ENCODE assay signal across 8 cellular contexts in genomic region chr1:148402152-148403084, GRCh38.
DNase-seq lines count a peak whose midpoint lies in the region; ATAC-seq and TF ChIP-seq lines count a peak whose summit lies in the region.
"Not testable (repeated sequence)": the region's sequence is repeated elsewhere in the genome, so short reads cannot be mapped to it uniquely, and the experiment has no call there.

No MANE protein-coding gene starts in this region.

- 2% methylated on average over 40 of the region's 45 CpGs for WGBS in HUES64

- not testable (repeated sequence) for H3K36me3 ChIP-seq in HUES64 (ENCODE audit: insufficient read depth, low read length); fibroblast of lung (ENCODE audit: control insufficient read depth, insufficient read depth, low read length); muscle layer of colon (ENCODE audit: insufficient read depth, low read length)

- peak overlapping the region; percentile 67 for H3K4me2 ChIP-seq in fibroblast of lung (ENCODE audit: extremely low read depth, insufficient read depth, low read length)

- not testable (repeated sequence) for H3K4me1 ChIP-seq in HUES64 (ENCODE audit: insufficient read depth, low read length); fibroblast of lung (ENCODE audit: control insufficient read depth, extremely low read depth, insufficient read depth, low read length); muscle layer of colon (ENCODE audit: insufficient read depth, low read length)

- ATAC-seq in GM21515 (IDR thresholded peaks at IDR 0.05; ENCODE audit: unreplicated experiment), result peak; percentile 88
- peak; percentile 95 for ATAC-seq in activated T-helper 17 cell treated with anti-CD3 and anti-CD28 coated beads, Interleukin-2, amount 50 U/mL, for 72 hours (replicated peaks)

- H3K27ac ChIP-seq in HUES64 (ENCODE audit: low read depth, low read length), result peak overlapping the region; percentile 87
- peak overlapping the region; percentile 65 for H3K27ac ChIP-seq in fibroblast of lung (ENCODE audit: insufficient read depth, low read length)
- H3K27ac ChIP-seq in muscle layer of colon (ENCODE audit: low read depth, low read length), result not testable (repeated sequence)

- not testable (repeated sequence) for H3K9me3 Mint-ChIP-seq in activated T-helper 17 cell treated with anti-CD3 and anti-CD28 coated beads, Interleukin-2, amount 50 U/mL, for 72 hours

- not testable (repeated sequence) for H3K4me1 Mint-ChIP-seq in activated T-helper 17 cell treated with anti-CD3 and anti-CD28 coated beads, Interleukin-2, amount 50 U/mL, for 72 hours

- not testable (repeated sequence) for H3K27me3 Mint-ChIP-seq in activated T-helper 17 cell treated with anti-CD3 and anti-CD28 coated beads, Interleukin-2, amount 50 U/mL, for 72 hours

- TF ChIP-seq CTCF in fibroblast of lung (conservative IDR thresholded peaks at IDR 0.05 in 1 of 2, IDR thresholded peaks at IDR 0.05 in 1 of 2; ENCODE audit: low read depth in 1 of 2, low read length in 2 of 2), result not testable (repeated sequence)

- H3K4me3 Mint-ChIP-seq in activated T-helper 17 cell treated with anti-CD3 and anti-CD28 coated beads, Interleukin-2, amount 50 U/mL, for 72 hours, result peak overlapping the region; percentile 83

- not testable (repeated sequence) for H3K79me2 ChIP-seq in fibroblast of lung (ENCODE audit: control insufficient read depth, insufficient read depth, low read length)

- H3K9ac ChIP-seq in HUES64 (ENCODE audit: low read depth, low read length) (peak overlapping the region; percentile 89), muscle layer of colon (ENCODE audit: low read length) (peak overlapping the region; percentile 53)
- not testable (repeated sequence) for H3K9ac ChIP-seq in fibroblast of lung (ENCODE audit: insufficient read depth, low read length)

- not testable (repeated sequence) for H4K20me1 ChIP-seq in fibroblast of lung (ENCODE audit: control insufficient read depth, extremely low read depth, insufficient read depth, low read length)

- peak overlapping the region; percentile 91 for H3K27ac Mint-ChIP-seq in activated T-helper 17 cell treated with anti-CD3 and anti-CD28 coated beads, Interleukin-2, amount 50 U/mL, for 72 hours

- not testable (repeated sequence) for H3K27me3 ChIP-seq in HUES64 (ENCODE audit: insufficient read depth, low read length); fibroblast of lung (ENCODE audit: control insufficient read depth, insufficient read depth, low read length); muscle layer of colon (ENCODE audit: control insufficient read depth in 1 of 2, insufficient read depth in 2 of 2, low read length in 2 of 2)

- not testable (repeated sequence) for H3K36me3 Mint-ChIP-seq in activated T-helper 17 cell treated with anti-CD3 and anti-CD28 coated beads, Interleukin-2, amount 50 U/mL, for 72 hours (ENCODE audit: low read depth)

- peak overlapping the region; percentile 83 for H2AFZ ChIP-seq in fibroblast of lung (ENCODE audit: low read length)

- H3K9me3 ChIP-seq in HUES64 (ENCODE audit: insufficient read depth, low read depth, low read length); fibroblast of lung (ENCODE audit: control insufficient read depth, insufficient read depth, low read depth, low read length); muscle layer of colon (ENCODE audit: low read length): not testable (repeated sequence)

- DNase-seq in DMS114 treated with DMSO at 0.1 percent for 48 hours (lab: John Stamatoyannopoulos, UW; ENCODE audit: unreplicated experiment) (peak; percentile 78), SHP77 (lab: John Stamatoyannopoulos, UW) (peak; percentile 96 to 98), fibroblast of lung (ENCODE audit: low read depth in 2 of 2) (peak; percentile 62 to 71)
- peak; percentile 80 to 84 for DNase-seq in stimulated activated CD8-positive, alpha-beta memory T cell treated with anti-CD3 and anti-CD28 coated beads, Interleukin-15, amount 100 ng/mL, for 48 hours (ENCODE audit: low read depth in 2 of 2)

- H3K4me3 ChIP-seq in HUES64 (ENCODE audit: low read length), result peak overlapping the region; percentile 56
- peak overlapping the region; percentile 33 to 84 (median 60) for H3K4me3 ChIP-seq in fibroblast of lung (replicated peaks in 1 of 4; ENCODE audit: control extremely low read depth in 1 of 4, insufficient read depth in 1 of 4, low read depth in 3 of 4, low read length in 4 of 4)
- peak overlapping the region; percentile 21 to 64 for H3K4me3 ChIP-seq in muscle layer of colon (ENCODE audit: low read depth in 1 of 2, low read length in 2 of 2)
